Comparison of ENCODE assay signal across 21 cellular contexts in genomic region chr22:27157090-27157489, GRCh38.
"Had no signal": no experiment of that assay in that cellular context is flagged by ENCODE, and none has a peak within 500 bp of the region (broad histone marks: within the 10 kb centered on the region; RNA-seq: fewer than 3 reads in every experiment).

No MANE protein-coding gene starts in this region.

- DNase-seq: Kasumi-1, MM.1S, NCI-H1092 treated with DMSO at 0.1 percent for 48 hours, NCI-H1436, NCI-H187, NCI-H2029, NCI-H2081 treated with DMSO at 0.1 percent for 48 hours, NCI-H345, NCI-H446 treated with DMSO at 0.1 percent for 48 hours, NCI-H510A treated with DMSO at 0.1 percent for 48 hours, NCI-H526, NCI-H774, Right ventricle myocardium superior, RPMI8226, SIG-M5 had no signal

- H3K4me2 ChIP-seq: KMS-11 had no signal

- H3K36me3 ChIP-seq: SJSA1 had no signal

- H3K4me3 ChIP-seq: K562, SJSA1, SK-N-MC had no signal

- H3K9me3 ChIP-seq: SJSA1 had no signal

- ATAC-seq: K562 had no signal

- H3K9ac ChIP-seq: KMS-11 had no signal

- H3K27ac ChIP-seq: KMS-11, SJSA1, SK-N-MC had no signal

- FAIRE-seq: HTR-8/SVneo, K562, RCC 7860 had no signal

- H3K27me3 ChIP-seq: SJSA1 had no signal
